In the genomic region with DNA sequence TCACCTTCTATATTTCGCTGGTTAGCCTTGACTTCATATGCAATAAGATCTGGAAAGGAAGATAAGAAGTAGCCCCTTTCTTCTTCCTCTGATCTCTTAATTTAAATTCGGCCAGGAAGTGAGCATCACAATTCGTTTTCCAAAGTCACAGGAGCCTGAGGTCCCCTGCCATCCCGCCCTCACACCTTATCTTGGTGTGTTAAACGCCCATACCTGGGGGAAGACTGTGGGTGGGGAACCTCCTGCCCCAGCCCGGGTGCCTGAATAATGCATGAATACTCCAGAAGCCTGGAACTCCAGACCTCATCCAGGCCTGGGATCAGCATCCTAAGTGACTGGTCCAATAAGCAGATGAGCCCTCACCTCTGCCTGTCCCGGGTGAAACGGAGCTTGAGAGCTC, we compare ENCODE assay signal across 2 cellular contexts.
TF ChIP-seq lines count a peak whose summit lies in the region.

No MANE protein-coding gene starts in this region.

TF ChIP-seq in HepG2, 621 proteins besides CTCF, POLR2A, EP300 and RAD21:
- TF ChIP-seq ZBTB1 (CRISPR knock-in tag; IDR thresholded peaks at IDR 0.05; ENCODE audit: borderline replicate concordance) (no peak), SKI (IDR thresholded peaks at IDR 0.05; ENCODE audit: partially characterized antibody) (no peak), NFIC (IDR thresholded peaks at IDR 0.05; ENCODE audit: low read length) (no peak), ARID2 (CRISPR knock-in tag; IDR thresholded peaks at IDR 0.05; ENCODE audit: borderline replicate concordance) (no peak), U2AF1 (optimal IDR thresholded peaks at IDR 0.05; ENCODE audit: low read depth, low read length) (no peak), ARNT (IDR thresholded peaks at IDR 0.05) (no peak), ZNF451 (CRISPR knock-in tag; IDR thresholded peaks at IDR 0.05) (no peak), ATF7 (IDR thresholded peaks at IDR 0.05) (no peak), ATF7 (CRISPR knock-in tag; IDR thresholded peaks at IDR 0.05) (no peak), AKAP8 (CRISPR knock-in tag; IDR thresholded peaks at IDR 0.05) (no peak), ZMYM3 (CRISPR knock-in tag; IDR thresholded peaks at IDR 0.05) (no peak), FOXP1 (IDR thresholded peaks at IDR 0.05) (no peak), FOXP1 (CRISPR knock-in tag; IDR thresholded peaks at IDR 0.05) (no peak), GATA4 (IDR thresholded peaks at IDR 0.05; ENCODE audit: borderline replicate concordance, low read depth) (no peak), FOXA1 (IDR thresholded peaks at IDR 0.05) (no peak), FOXA1 (CRISPR knock-in tag; IDR thresholded peaks at IDR 0.05) (no peak), MEIS2 (CRISPR knock-in tag; IDR thresholded peaks at IDR 0.05) (no peak), MED8 (CRISPR knock-in tag; IDR thresholded peaks at IDR 0.05; ENCODE audit: insufficient replicate concordance) (no peak), NR2F2 (IDR thresholded peaks at IDR 0.05; ENCODE audit: borderline replicate concordance, low read depth) (no peak)
- TF ChIP-seq, protein P1, sequence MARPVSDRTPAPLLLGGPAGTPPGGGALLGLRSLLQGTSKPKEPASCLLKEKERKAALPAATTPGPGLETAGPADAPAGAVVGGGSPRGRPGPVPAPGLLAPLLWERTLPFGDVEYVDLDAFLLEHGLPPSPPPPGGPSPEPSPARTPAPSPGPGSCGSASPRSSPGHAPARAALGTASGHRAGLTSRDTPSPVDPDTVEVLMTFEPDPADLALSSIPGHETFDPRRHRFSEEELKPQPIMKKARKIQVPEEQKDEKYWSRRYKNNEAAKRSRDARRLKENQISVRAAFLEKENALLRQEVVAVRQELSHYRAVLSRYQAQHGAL (CRISPR knock-in tag; IDR thresholded peaks at IDR 0.05; ENCODE audit: not compliant biosample characterization), result no peak
- TF ChIP-seq, protein P2, sequence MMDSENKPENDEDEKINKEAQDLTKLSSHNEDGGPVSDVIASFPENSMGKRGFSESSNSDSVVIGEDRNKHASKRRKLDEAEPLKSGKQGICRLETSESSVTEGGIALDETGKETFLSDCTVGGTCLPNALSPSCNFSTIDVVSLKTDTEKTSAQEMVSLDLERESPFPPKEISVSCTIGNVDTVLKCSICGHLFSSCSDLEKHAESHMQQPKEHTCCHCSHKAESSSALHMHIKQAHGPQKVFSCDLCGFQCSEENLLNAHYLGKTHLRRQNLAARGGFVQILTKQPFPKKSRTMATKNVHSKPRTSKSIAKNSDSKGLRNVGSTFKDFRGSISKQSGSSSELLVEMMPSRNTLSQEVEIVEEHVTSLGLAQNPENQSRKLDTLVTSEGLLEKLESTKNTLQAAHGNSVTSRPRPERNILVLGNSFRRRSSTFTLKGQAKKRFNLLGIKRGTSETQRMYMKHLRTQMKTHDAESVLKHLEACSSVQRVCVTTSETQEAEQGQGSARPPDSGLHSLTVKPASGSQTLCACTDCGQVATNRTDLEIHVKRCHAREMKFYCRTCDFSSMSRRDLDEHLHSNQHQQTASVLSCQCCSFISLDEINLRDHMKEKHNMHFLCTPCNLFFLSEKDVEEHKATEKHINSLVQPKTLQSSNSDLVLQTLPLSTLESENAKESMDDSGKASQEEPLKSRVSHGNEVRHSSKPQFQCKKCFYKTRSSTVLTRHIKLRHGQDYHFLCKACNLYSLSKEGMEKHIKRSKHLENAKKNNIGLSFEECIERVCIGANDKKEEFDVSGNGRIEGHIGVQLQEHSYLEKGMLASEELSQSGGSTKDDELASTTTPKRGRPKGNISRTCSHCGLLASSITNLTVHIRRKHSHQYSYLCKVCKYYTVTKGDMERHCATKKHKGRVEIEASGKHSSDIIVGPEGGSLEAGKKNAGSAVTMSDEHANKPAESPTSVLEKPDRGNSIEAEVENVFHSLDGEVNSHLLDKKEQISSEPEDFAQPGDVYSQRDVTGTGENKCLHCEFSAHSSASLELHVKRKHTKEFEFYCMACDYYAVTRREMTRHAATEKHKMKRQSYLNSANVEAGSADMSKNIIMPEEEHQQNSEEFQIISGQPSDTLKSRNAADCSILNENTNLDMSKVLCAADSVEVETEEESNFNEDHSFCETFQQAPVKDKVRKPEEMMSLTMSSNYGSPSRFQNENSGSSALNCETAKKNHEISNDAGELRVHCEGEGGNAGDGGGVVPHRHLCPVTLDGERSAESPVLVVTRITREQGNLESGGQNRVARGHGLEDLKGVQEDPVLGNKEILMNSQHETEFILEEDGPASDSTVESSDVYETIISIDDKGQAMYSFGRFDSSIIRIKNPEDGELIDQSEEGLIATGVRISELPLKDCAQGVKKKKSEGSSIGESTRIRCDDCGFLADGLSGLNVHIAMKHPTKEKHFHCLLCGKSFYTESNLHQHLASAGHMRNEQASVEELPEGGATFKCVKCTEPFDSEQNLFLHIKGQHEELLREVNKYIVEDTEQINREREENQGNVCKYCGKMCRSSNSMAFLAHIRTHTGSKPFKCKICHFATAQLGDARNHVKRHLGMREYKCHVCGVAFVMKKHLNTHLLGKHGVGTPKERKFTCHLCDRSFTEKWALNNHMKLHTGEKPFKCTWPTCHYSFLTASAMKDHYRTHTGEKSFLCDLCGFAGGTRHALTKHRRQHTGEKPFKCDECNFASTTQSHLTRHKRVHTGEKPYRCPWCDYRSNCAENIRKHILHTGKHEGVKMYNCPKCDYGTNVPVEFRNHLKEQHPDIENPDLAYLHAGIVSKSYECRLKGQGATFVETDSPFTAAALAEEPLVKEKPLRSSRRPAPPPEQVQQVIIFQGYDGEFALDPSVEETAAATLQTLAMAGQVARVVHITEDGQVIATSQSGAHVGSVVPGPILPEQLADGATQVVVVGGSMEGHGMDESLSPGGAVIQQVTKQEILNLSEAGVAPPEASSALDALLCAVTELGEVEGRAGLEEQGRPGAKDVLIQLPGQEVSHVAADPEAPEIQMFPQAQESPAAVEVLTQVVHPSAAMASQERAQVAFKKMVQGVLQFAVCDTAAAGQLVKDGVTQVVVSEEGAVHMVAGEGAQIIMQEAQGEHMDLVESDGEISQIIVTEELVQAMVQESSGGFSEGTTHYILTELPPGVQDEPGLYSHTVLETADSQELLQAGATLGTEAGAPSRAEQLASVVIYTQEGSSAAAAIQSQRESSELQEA (CRISPR knock-in tag; IDR thresholded peaks at IDR 0.05; ENCODE audit: not compliant biosample characterization), result no peak

TF ChIP-seq in HEK293T, 16 proteins besides CTCF, POLR2A, EP300 and RAD21:
- TF ChIP-seq CTBP1 (IDR thresholded peaks at IDR 0.05; ENCODE audit: borderline replicate concordance) (no peak), L3MBTL2 (conservative IDR thresholded peaks at IDR 0.05) (no peak), LEF1 (IDR thresholded peaks at IDR 0.05; ENCODE audit: borderline replicate concordance) (no peak), TARDBP (IDR thresholded peaks at IDR 0.05) (no peak), FOXA1 (IDR thresholded peaks at IDR 0.05) (no peak)
